16 cellular contexts compared by ENCODE assay signal in the genomic region with DNA sequence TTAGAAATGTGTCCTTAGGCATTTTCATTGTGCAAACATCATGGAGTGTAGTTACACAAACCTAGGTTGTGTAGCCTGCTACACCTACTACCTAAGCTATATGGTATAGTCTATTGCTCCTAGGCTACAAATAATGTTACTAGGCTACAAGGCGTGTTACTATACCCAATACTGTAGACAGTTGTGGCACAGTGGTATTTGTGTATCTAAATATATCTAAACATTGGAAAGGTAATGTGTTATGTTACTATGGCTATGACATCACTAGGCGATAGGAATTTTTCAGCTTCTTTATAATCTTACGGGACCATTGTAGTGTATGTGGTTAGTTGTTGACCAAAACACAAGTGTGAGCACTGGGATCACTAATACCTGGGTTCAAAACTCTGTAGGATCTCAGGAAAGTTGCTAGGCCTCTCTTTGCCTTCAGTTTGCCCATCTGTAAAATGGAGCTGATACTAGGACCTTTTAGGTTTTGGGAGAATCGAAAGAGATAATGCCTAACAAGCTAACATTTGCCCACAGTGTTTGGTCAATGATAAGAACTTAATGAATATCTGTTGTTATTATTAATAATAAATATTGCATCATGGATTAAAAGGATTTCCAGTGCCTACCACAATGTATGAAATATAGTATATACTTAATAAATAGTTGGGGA. TPM values are rescaled to one million over a fixed set of nuclear protein-coding genes. Genes with fewer than 3 reads are reported as not detected.
DNase-seq lines count a peak whose midpoint lies in the region; ATAC-seq, FAIRE-seq and TF ChIP-seq lines count a peak whose summit lies in the region.
"Had no signal": no experiment of that assay in that cellular context is flagged by ENCODE, and none has a peak within 500 bp of the region (broad histone marks: within the 10 kb centered on the region; RNA-seq: fewer than 3 reads in every experiment).

No MANE protein-coding gene starts in this region.

- CTCF ChIA-PET in HEK293 (lab: Yijun Ruan, JAX) = interaction anchor here (0.6 to 3.0 kb wide), 4 partner anchors 16 to 266 kb away, joined by 3 to 13 read pairs (median 7); no protein-coding TSS in a partner anchor

- no peak for TF ChIP-seq EP300 in suprapubic skin (IDR thresholded peaks at IDR 0.05)

- no peak overlapping the region for H3K27ac ChIP-seq in HEK293 (ENCODE audit: extremely low read depth, low read depth, low read length)
- H3K27ac ChIP-seq in body of pancreas = peak overlapping the region; percentile 37 to 87 (median 82)
- H3K27ac ChIP-seq in kidney (ENCODE audit: low read depth in 2 of 2, low read length in 2 of 2) = peak overlapping the region; percentile 89 to 90
- H3K27ac ChIP-seq in suprapubic skin = no peak overlapping the region
- H3K27ac ChIP-seq: foreskin keratinocyte had no signal

- intact Hi-C loops in body of pancreas (cut with DNase I) (no loop called here), kidney (cut with DNase I) (no loop called here)

- POLR2A ChIA-PET in HEK293 (lab: Yijun Ruan, JAX) = interaction anchor here (1.3 kb wide), 1 partner anchor 103 kb away, joined by 3 read pairs; no protein-coding TSS in a partner anchor

- H3K36me3 ChIP-seq in HEK293 (ENCODE audit: control insufficient read depth in 2 of 2, insufficient read depth in 1 of 2, low read length in 2 of 2) (no peaks in the 10 kb centered on the region), body of pancreas (replicated peaks in 1 of 2; ENCODE audit: insufficient read depth in 1 of 2, low read depth in 2 of 2) (no peaks in the 10 kb centered on the region), kidney (ENCODE audit: control insufficient read depth in 1 of 2, insufficient read depth in 2 of 2, low read length in 2 of 2) (no peaks in the 10 kb centered on the region), suprapubic skin (no peaks in the 10 kb centered on the region)

- peak overlapping the region; percentile 86 to 92 for H3K9ac ChIP-seq in kidney (ENCODE audit: low read length in 2 of 2)

- 63 to 74% methylated on average over 4 of the region's 4 CpGs for WGBS in body of pancreas, 2 donors
- 88% methylated on average over 4 of the region's 4 CpGs for WGBS in suprapubic skin

- no peak for FAIRE-seq in kidney (lab: Jason Lieb, UNC)

- peak overlapping the region; percentile 90 for H3K4me3 ChIP-seq in HEK293 (ENCODE audit: low read depth, low read length)
- no peak overlapping the region for H3K4me3 ChIP-seq in body of pancreas
- peak overlapping the region; percentile 74 to 86 for H3K4me3 ChIP-seq in kidney (ENCODE audit: low read length in 2 of 2)
- H3K4me3 ChIP-seq in suprapubic skin = peak overlapping the region; percentile 77

- no peaks in the 10 kb centered on the region for H3K9me3 ChIP-seq in HEK293 (ENCODE audit: control insufficient read depth, insufficient read depth, low read depth, low read length)
- H3K9me3 ChIP-seq in body of pancreas = no peaks in the 10 kb centered on the region
- H3K9me3 ChIP-seq in kidney (ENCODE audit: control insufficient read depth in 1 of 2, low read length in 2 of 2) = no peaks in the 10 kb centered on the region
- H3K9me3 ChIP-seq in suprapubic skin = no peaks in the 10 kb centered on the region

- no peaks in the 10 kb centered on the region for H3K27me3 ChIP-seq in body of pancreas
- peaks cover 12% of the 10 kb centered on the region for H3K27me3 ChIP-seq in suprapubic skin

- ATAC-seq in body of pancreas = no peak
- no peak for ATAC-seq in GM18520 (IDR thresholded peaks at IDR 0.05; ENCODE audit: unreplicated experiment)
- ATAC-seq: foreskin keratinocyte; naive thymus-derived CD4-positive, alpha-beta T cell had no signal

- TF ChIP-seq POLR2A in body of pancreas (IDR thresholded peaks at IDR 0.05) = peak in 1 of 3 donors; percentile 26
- no peak for TF ChIP-seq POLR2A in suprapubic skin (IDR thresholded peaks at IDR 0.05)

- TF ChIP-seq CTCF in HEK293 (tag by site-specific recombination; IDR thresholded peaks at IDR 0.05) (no peak), body of pancreas (IDR thresholded peaks at IDR 0.05) (no peak), kidney (IDR thresholded peaks at IDR 0.05; ENCODE audit: borderline replicate concordance, extremely low read depth, insufficient read depth) (no peak), suprapubic skin (IDR thresholded peaks at IDR 0.05) (no peak)

- H3K4me1 ChIP-seq in HEK293 (ENCODE audit: control insufficient read depth, insufficient read depth, low read length) = 0 out of 2 replicates have a peak, but pooled peaks cover 3% of the 10 kb centered on the region
- peaks cover 8% of the 10 kb centered on the region for H3K4me1 ChIP-seq in body of pancreas
- H3K4me1 ChIP-seq in kidney (ENCODE audit: control insufficient read depth in 1 of 2, insufficient read depth in 1 of 2, low read depth in 1 of 2, low read length in 2 of 2) = peaks cover 9 to 11% of the 10 kb centered on the region in 2 donors
- peaks cover 5% of the 10 kb centered on the region for H3K4me1 ChIP-seq in suprapubic skin
- H3K4me1 ChIP-seq: foreskin keratinocyte had no signal

- no peak for DNase-seq in body of pancreas
- no peak for DNase-seq in kidney
- DNase-seq in suprapubic skin (ENCODE audit: low spot score in 2 of 2) = no peak
- DNase-seq in NCI-H446 treated with DMSO at 0.1 percent for 48 hours (lab: John Stamatoyannopoulos, UW) = no peak
- no peak for DNase-seq in stimulated activated CD4-positive, alpha-beta T cell treated with anti-CD3 and anti-CD28 coated beads, Interleukin-1b, Interleukin-23, amount 100 ng/mL, for 48 hours
- DNase-seq: activated B cell treated with CpG ODN at 0.5 μM for 24 hours; activated CD8-positive, alpha-beta memory T cell treated with anti-CD3 and anti-CD28 coated beads, Interleukin-2, amount 50 U/mL, for 48 hours; activated naive CD8-positive, alpha-beta T cell treated with anti-CD3 and anti-CD28 coated beads, Interleukin-2, amount 10 ng/mL, durations not matched to agents 7 days and 5 days; COR-L47; naive thymus-derived CD4-positive, alpha-beta T cell; NCI-H345; retina; stimulated activated naive CD4-positive, alpha-beta T cell had no signal

TF ChIP-seq in HEK293, 187 proteins besides CTCF, POLR2A, EP300 and RAD21:
- TF ChIP-seq ZNF785 (tag by site-specific recombination; IDR thresholded peaks at IDR 0.05) (no peak), ZNF416 (tag by site-specific recombination; IDR thresholded peaks at IDR 0.05) (no peak)

RNA-seq across cellular contexts. Expression of a gene that starts 2.8 kb away (rescaled TPM):
- total RNA-seq in body of pancreas (10 to 100 TPM; 35.3 to 42.0 TPM), kidney (136 TPM), suprapubic skin (1 to 10 TPM; 2.4 to 6.9 (median 3.5) TPM)
- polyA plus RNA-seq in kidney (ENCODE audit: insufficient read depth, low read depth, low replicate concordance) = 21.0 TPM
- total RNA-seq: activated B cell treated with CpG ODN at 0.5 μM for 24 hours had no signal
- polyA plus RNA-seq: naive thymus-derived CD4-positive, alpha-beta T cell had no signal

Comparison
In these comparisons a context has a peak if more than half of its experiments do, and no peak if none do; other contexts are left out.
1. H3K27ac ChIP-seq: peak in body of pancreas (4 of 4) and kidney (2 of 2); none in HEK293 (single experiment) and suprapubic skin (single experiment).
2. H3K4me3 ChIP-seq: peak in HEK293 (single experiment), kidney (2 of 2) and suprapubic skin (single experiment); none in body of pancreas (0 of 2).
3. RNA of a gene that starts 2.8 kb away (total RNA-seq): 136 TPM in kidney (single experiment) and 35.3 to 42.0 TPM in body of pancreas; 2.4 to 6.9 TPM in suprapubic skin; every median in the first group is over 4 times any median in the second.